Comparison of ENCODE assay signal across 26 cellular contexts in genomic region chr9:114186091-114186792, GRCh38.
"Had no signal": no experiment of that assay in that cellular context is flagged by ENCODE, and none has a peak within 500 bp of the region (broad histone marks: within the 10 kb centered on the region; RNA-seq: fewer than 3 reads in every experiment).

No MANE protein-coding gene starts in this region.

- H3K4me3 Mint-ChIP-seq: activated CD4-positive, alpha-beta memory T cell treated with anti-CD3 and anti-CD28 coated beads, Interleukin-2, amount 10 ng/mL, durations not matched to agents 7 days and 5 days; activated CD4-positive, alpha-beta T cell treated with anti-CD3 and anti-CD28 coated beads, Interleukin-2, amount 10 ng/mL, durations not matched to agents 24 days and 14 days; activated naive CD4-positive, alpha-beta T cell treated with anti-CD3 and anti-CD28 coated beads, Interleukin-2, amount 10 ng/mL, durations not matched to agents 7 days and 5 days; dendritic cell treated with granulocyte-macrophage colony-stimulating factor and Interleukin-4, amounts not matched to agents 40 ng/mL and 50 ng/mL, for 4 days; naive thymus-derived CD4-positive, alpha-beta T cell; stimulated activated memory B cell treated with anti-CD40 and anti-IgM and Interleukin-4, amounts not matched to agents 10 μg/mL and 1 μg/mL and 100 μg/mL, for 72 hours; T-cell; T-helper 2 cell treated with Interferon-gamma antibody and Interleukin-4, amounts not matched to agents 5 μg/mL and 100 μg/mL, for 36 hours had no signal

- H3K27ac Mint-ChIP-seq: activated CD4-positive, alpha-beta memory T cell treated with anti-CD3 and anti-CD28 coated beads, Interleukin-2, amount 10 ng/mL, durations not matched to agents 7 days and 5 days; activated CD4-positive, alpha-beta T cell treated with anti-CD3 and anti-CD28 coated beads, Interleukin-2, amount 10 ng/mL, durations not matched to agents 24 days and 14 days; activated naive CD4-positive, alpha-beta T cell treated with anti-CD3 and anti-CD28 coated beads, Interleukin-2, amount 10 ng/mL, durations not matched to agents 7 days and 5 days; dendritic cell treated with granulocyte-macrophage colony-stimulating factor and Interleukin-4, amounts not matched to agents 40 ng/mL and 50 ng/mL, for 4 days; naive thymus-derived CD4-positive, alpha-beta T cell; stimulated activated memory B cell treated with anti-CD40 and anti-IgM and Interleukin-4, amounts not matched to agents 10 μg/mL and 1 μg/mL and 100 μg/mL, for 72 hours; T-cell; T-helper 2 cell treated with Interferon-gamma antibody and Interleukin-4, amounts not matched to agents 5 μg/mL and 100 μg/mL, for 36 hours had no signal

- H3K9me3 ChIP-seq: body of pancreas, neutrophil, psoas muscle had no signal

- H3K4me3 ChIP-seq: body of pancreas, cardiac muscle cell, esophagus muscularis mucosa, gastroesophageal sphincter, lung, ovary, psoas muscle, transverse colon, uterus had no signal

- H3K9me3 Mint-ChIP-seq: dendritic cell treated with granulocyte-macrophage colony-stimulating factor and Interleukin-4, amounts not matched to agents 40 ng/mL and 50 ng/mL, for 4 days had no signal

- H3K36me3 ChIP-seq: cardiac muscle cell, esophagus muscularis mucosa, gastroesophageal sphincter, neutrophil, ovary, transverse colon, uterus had no signal

- DNase-seq: activated CD4-positive, alpha-beta memory T cell treated with anti-CD3 and anti-CD28 coated beads, Interleukin-2, amount 10 ng/mL, durations not matched to agents 7 days and 5 days; activated CD4-positive, alpha-beta T cell treated with anti-CD3 and anti-CD28 coated beads, Interleukin-2, amount 10 ng/mL, durations not matched to agents 24 days and 14 days; activated effector memory CD4-positive, alpha-beta T cell treated with anti-CD3 and anti-CD28 coated beads, Interleukin-2, amount 50 U/mL, for 16 hours; activated naive CD4-positive, alpha-beta T cell treated with anti-CD3 and anti-CD28 coated beads, Interleukin-2, amount 10 ng/mL, durations not matched to agents 7 days and 5 days; anterior cingulate cortex; body of pancreas; effector memory CD4-positive, alpha-beta T cell; head of caudate nucleus; naive thymus-derived CD4-positive, alpha-beta T cell; psoas muscle; right cardiac atrium; stimulated activated CD4-positive, alpha-beta T cell treated with anti-CD3 and anti-CD28 coated beads, Interleukin-2, amount 100 ng/mL, for 24 hours; T-cell; transverse colon; uterus had no signal

- H3K27ac ChIP-seq: body of pancreas, cardiac muscle cell, esophagus muscularis mucosa, gastroesophageal sphincter, neutrophil, ovary, psoas muscle, transverse colon, uterus, VCaP had no signal

- H3K4me1 Mint-ChIP-seq: activated CD4-positive, alpha-beta memory T cell treated with anti-CD3 and anti-CD28 coated beads, Interleukin-2, amount 10 ng/mL, durations not matched to agents 7 days and 5 days; activated CD4-positive, alpha-beta T cell treated with anti-CD3 and anti-CD28 coated beads, Interleukin-2, amount 10 ng/mL, durations not matched to agents 24 days and 14 days; activated naive CD4-positive, alpha-beta T cell treated with anti-CD3 and anti-CD28 coated beads, Interleukin-2, amount 10 ng/mL, durations not matched to agents 7 days and 5 days; naive thymus-derived CD4-positive, alpha-beta T cell; stimulated activated memory B cell treated with anti-CD40 and anti-IgM and Interleukin-4, amounts not matched to agents 10 μg/mL and 1 μg/mL and 100 μg/mL, for 72 hours; T-cell had no signal

- H3K27me3 ChIP-seq: body of pancreas, cardiac muscle cell, gastroesophageal sphincter, neutrophil, ovary, transverse colon, uterus had no signal

- H3K36me3 Mint-ChIP-seq: activated naive CD4-positive, alpha-beta T cell treated with anti-CD3 and anti-CD28 coated beads, Interleukin-2, amount 10 ng/mL, durations not matched to agents 7 days and 5 days; stimulated activated memory B cell treated with anti-CD40 and anti-IgM and Interleukin-4, amounts not matched to agents 10 μg/mL and 1 μg/mL and 100 μg/mL, for 72 hours; T-cell had no signal

- ATAC-seq: activated CD4-positive, CD25-positive, alpha-beta regulatory T cell treated with anti-CD3 and anti-CD28 coated beads, Interleukin-2, amount 50 U/mL, for 24 hours; body of pancreas; gastroesophageal sphincter; naive thymus-derived CD4-positive, alpha-beta T cell; stimulated activated memory B cell treated with anti-CD40 and anti-IgM and Interleukin-4, amounts not matched to agents 10 μg/mL and 1 μg/mL and 100 μg/mL, for 72 hours; T-cell had no signal

- H3K27me3 Mint-ChIP-seq: activated CD4-positive, alpha-beta T cell treated with anti-CD3 and anti-CD28 coated beads, Interleukin-2, amount 10 ng/mL, durations not matched to agents 24 days and 14 days; activated naive CD4-positive, alpha-beta T cell treated with anti-CD3 and anti-CD28 coated beads, Interleukin-2, amount 10 ng/mL, durations not matched to agents 7 days and 5 days had no signal
